ENCODE assay signal across 19 cellular contexts in genomic region chr7:70887186-70887585, GRCh38.
DNase-seq lines count a peak whose midpoint lies in the region; ATAC-seq, FAIRE-seq and TF ChIP-seq lines count a peak whose summit lies in the region.
"Had no signal": no experiment of that assay in that cellular context is flagged by ENCODE, and none has a peak within 500 bp of the region (broad histone marks: within the 10 kb centered on the region; RNA-seq: fewer than 3 reads in every experiment).

No MANE protein-coding gene starts in this region.

- H3K9me3 ChIP-seq in H9 (ENCODE audit: control insufficient read depth, low read depth, low read length) (peaks cover 36% of the 10 kb centered on the region), NT2/D1 (ENCODE audit: insufficient read depth, low read length) (peaks cover 34% of the 10 kb centered on the region; the same call in 1 of the 2 replicates), endodermal cell (ENCODE audit: control insufficient read depth, low read length) (peaks cover 67% of the 10 kb centered on the region)

- H3K9me3 Mint-ChIP-seq in H9 (peaks cover 51 to 58% of the 10 kb centered on the region in 2 experiments), endodermal cell (peaks cover 55% of the 10 kb centered on the region), mesothelial cell of epicardium (peaks cover 22% of the 10 kb centered on the region)

- H3K4me3 Mint-ChIP-seq in H9: no peak overlapping the region
- H3K4me3 Mint-ChIP-seq in endodermal cell: no peak overlapping the region
- no peak overlapping the region for H3K4me3 Mint-ChIP-seq in mesothelial cell of epicardium
- H3K4me3 Mint-ChIP-seq: CD14-positive monocyte; CD4-positive, alpha-beta memory T cell; HFFc6 had no signal

- no peak overlapping the region for H2BK5ac ChIP-seq in H9 (ENCODE audit: insufficient read length, low read length)

- no peak for ATAC-seq in GM18519 (IDR thresholded peaks at IDR 0.05; ENCODE audit: low FRiP score, unreplicated experiment)
- ATAC-seq: HCT116 had no signal

- TF ChIP-seq CTCF in H9 (conservative IDR thresholded peaks at IDR 0.05) (no peak), endodermal cell (conservative IDR thresholded peaks at IDR 0.05) (no peak), mesothelial cell of epicardium (IDR thresholded peaks at IDR 0.05; ENCODE audit: unreplicated experiment) (no peak)

- H3K14ac ChIP-seq in H9 (ENCODE audit: insufficient read depth, low read length): no peak overlapping the region

- no peak overlapping the region for H2BK120ac ChIP-seq in H9 (ENCODE audit: low read depth, low read length, poor library complexity, severe bottlenecking)

- H3K4ac ChIP-seq in H9 (ENCODE audit: low read depth, low read length): no peak overlapping the region

- peak overlapping the region; percentile 28 for H2AK5ac ChIP-seq in H9 (ENCODE audit: insufficient read length, low read length)

- H3K36me3 ChIP-seq in NT2/D1 (ENCODE audit: insufficient read depth, insufficient read length, low read length) (no peaks in the 10 kb centered on the region), endodermal cell (ENCODE audit: control insufficient read depth, insufficient read depth, low read length) (no peaks in the 10 kb centered on the region)
- H3K36me3 ChIP-seq: BLaER1 had no signal

- no peak overlapping the region for H4K5ac ChIP-seq in H9 (ENCODE audit: insufficient read length, low read depth, low read length)

- peak overlapping the region; percentile 52 for H4K91ac ChIP-seq in H9 (ENCODE audit: insufficient read length, low read depth, low read length)

- H3K27me3 Mint-ChIP-seq in H9 (ENCODE audit: low read depth) (no peaks in the 10 kb centered on the region; the same call in none of the 2 replicates), endodermal cell (ENCODE audit: insufficient read depth) (peaks cover 7% of the 10 kb centered on the region), mesothelial cell of epicardium (ENCODE audit: low read depth) (no peaks in the 10 kb centered on the region)

- H3K79me1 ChIP-seq in H9 (ENCODE audit: insufficient read depth, low read depth, low read length, poor library complexity, severe bottlenecking): no peaks in the 10 kb centered on the region

- H4K8ac ChIP-seq in H9 (replicated peaks; ENCODE audit: insufficient read length, low read depth, low read length): no peak overlapping the region

- H2AFZ ChIP-seq in H9 (ENCODE audit: low read length): no peak overlapping the region

- H3K23me2 ChIP-seq in H9 (ENCODE audit: insufficient read length, low read depth, low read length, poor library complexity, severe bottlenecking): no peaks in the 10 kb centered on the region

- no peak for DNase-seq in H9
- DNase-seq in NT2/D1 (ENCODE audit: low read depth, low spot score): no peak
- DNase-seq in endodermal cell: peak; percentile 59
- DNase-seq in mesothelial cell of epicardium (ENCODE audit: low spot score in 2 of 2, unreplicated experiment in 2 of 2): peak in 1 of 2 experiments; percentile 36
- no peak for DNase-seq in activated CD8-positive, alpha-beta memory T cell treated with anti-CD3 and anti-CD28 coated beads for 24 hours
- no peak for DNase-seq in RCC 7860 (ENCODE audit: low spot score)
- no peak for DNase-seq in NCI-H2029 treated with DMSO at 0.1 percent for 48 hours (lab: John Stamatoyannopoulos, UW)
- DNase-seq: 8988T; CD4-positive, alpha-beta memory T cell; DMS153; DMS79; GF-D8; HFFc6 had no signal

- no peaks in the 10 kb centered on the region for H4K20me1 ChIP-seq in H9 (ENCODE audit: control insufficient read depth, insufficient read depth, insufficient read length)
- H4K20me1 ChIP-seq: BLaER1 had no signal

- no peak overlapping the region for H3K23ac ChIP-seq in H9 (ENCODE audit: insufficient read length, low read depth, low read length)

- H3T11ph ChIP-seq in H9 (ENCODE audit: low read length): no peak overlapping the region

- H3K4me1 ChIP-seq in H9 (ENCODE audit: insufficient read depth, low read length) (peaks cover 10% of the 10 kb centered on the region; the same call in 1 of the 2 replicates), NT2/D1 (ENCODE audit: insufficient read depth, insufficient read length) (no peaks in the 10 kb centered on the region), endodermal cell (ENCODE audit: control insufficient read depth, insufficient read depth, low read length) (no peaks in the 10 kb centered on the region)
- H3K4me1 ChIP-seq: BLaER1 had no signal

- H3K4me1 Mint-ChIP-seq in H9: peaks cover 35 to 43% of the 10 kb centered on the region in 2 experiments
- peaks cover 28% of the 10 kb centered on the region for H3K4me1 Mint-ChIP-seq in endodermal cell
- H3K4me1 Mint-ChIP-seq in mesothelial cell of epicardium: peaks cover 16% of the 10 kb centered on the region
- H3K4me1 Mint-ChIP-seq: CD14-positive monocyte; CD4-positive, alpha-beta memory T cell had no signal

- H2BK12ac ChIP-seq in H9 (ENCODE audit: insufficient read length, low read depth, low read length): no peak overlapping the region

- H3K9ac ChIP-seq in H9 (ENCODE audit: extremely low read depth, insufficient read length, low read length) (no peak overlapping the region), NT2/D1 (ENCODE audit: insufficient read length, low read depth) (peak overlapping the region; percentile 34), endodermal cell (ENCODE audit: extremely low read depth, low read length, poor library complexity, severe bottlenecking) (no peak overlapping the region)
- H3K9ac ChIP-seq: BLaER1 had no signal

- no peak overlapping the region for H3K27ac ChIP-seq in H9 (ENCODE audit: insufficient read length, low read depth, low read length)
- no peak overlapping the region for H3K27ac ChIP-seq in endodermal cell (ENCODE audit: low read depth, low read length)
- H3K27ac ChIP-seq: BLaER1, HL-60 had no signal

- no CpG with 5 or more reads among the region's 1 CpG for WGBS in H9 (ENCODE audit: extremely low coverage, insufficient read length, low lambda C conversion rate)
- 83% methylated on average over 1 of the region's 1 CpG; no CpG with 5 or more reads in 1 of the 2 experiments for WGBS in endodermal cell (ENCODE audit: insufficient coverage in 1 of 2, insufficient read length in 1 of 2), 2 experiments

- no peak for FAIRE-seq in RCC 7860 (lab: Jason Lieb, UNC)
- FAIRE-seq: H54 had no signal

- peak overlapping the region; percentile 0 to 87 (median 2); a peak in 6 of 7 replicates for H3K27ac Mint-ChIP-seq in H9
- no peak overlapping the region for H3K27ac Mint-ChIP-seq in endodermal cell
- peak overlapping the region; percentile 0 for H3K27ac Mint-ChIP-seq in mesothelial cell of epicardium
- H3K27ac Mint-ChIP-seq: CD4-positive, alpha-beta memory T cell; HFFc6 had no signal

- H3K27me3 ChIP-seq in H9 (ENCODE audit: insufficient read depth, low read length) (no peaks in the 10 kb centered on the region), NT2/D1 (ENCODE audit: insufficient read depth, insufficient read length) (no peaks in the 10 kb centered on the region), endodermal cell (ENCODE audit: control insufficient read depth, insufficient read depth, low read length, poor library complexity, severe bottlenecking) (no peaks in the 10 kb centered on the region)
- H3K27me3 ChIP-seq: BLaER1 had no signal

- H2BK20ac ChIP-seq in H9 (ENCODE audit: low read depth, low read length, poor library complexity, severe bottlenecking): no peak overlapping the region

- no peaks in the 10 kb centered on the region for H3K79me2 ChIP-seq in H9 (ENCODE audit: insufficient read depth, low read length)

- no peak overlapping the region for H3K4me2 ChIP-seq in H9 (ENCODE audit: insufficient read depth, insufficient read length, low read length)
- H3K4me2 ChIP-seq: BLaER1 had no signal

- no peak overlapping the region for H3K4me3 ChIP-seq in NT2/D1 (ENCODE audit: insufficient read length, low read depth)
- no peak overlapping the region for H3K4me3 ChIP-seq in endodermal cell (ENCODE audit: low read length)
- H3K4me3 ChIP-seq: BLaER1 had no signal

- H3K36me3 Mint-ChIP-seq in H9 (ENCODE audit: insufficient read depth in 1 of 3, low read depth in 3 of 3) (peaks cover 36 to 67% (median 37%) of the 10 kb centered on the region in 3 experiments), endodermal cell (ENCODE audit: low read depth) (peaks cover 20% of the 10 kb centered on the region), mesothelial cell of epicardium (peaks cover 8% of the 10 kb centered on the region)
- H3K36me3 Mint-ChIP-seq: CD14-positive monocyte; CD4-positive, alpha-beta memory T cell had no signal

- no peak overlapping the region for H2BK15ac ChIP-seq in H9 (ENCODE audit: low read depth, low read length)

- peak overlapping the region; percentile 10 for H3K18ac ChIP-seq in H9 (ENCODE audit: insufficient read length, low read depth, low read length)

- H3K56ac ChIP-seq in H9 (ENCODE audit: insufficient read length, low read depth, low read length): no peak overlapping the region
